Comparison of ENCODE assay signal across 19 cellular contexts in genomic region chr7:43942997-43943701, GRCh38. TPM values are rescaled to one million over a fixed set of nuclear protein-coding genes. Genes with fewer than 3 reads are reported as not detected.
DNase-seq lines count a peak whose midpoint lies in the region; ATAC-seq, FAIRE-seq and TF ChIP-seq lines count a peak whose summit lies in the region.
"Had no signal": no experiment of that assay in that cellular context is flagged by ENCODE, and none has a peak within 500 bp of the region (broad histone marks: within the 10 kb centered on the region; RNA-seq: fewer than 3 reads in every experiment).

No MANE protein-coding gene starts in this region.

- 59 to 76% methylated on average over 3 to 5 of the region's 5 CpGs for WGBS in thyroid gland, 2 donors

- no peaks in the 10 kb centered on the region for H3K36me3 ChIP-seq in cardiac muscle cell
- no peaks in the 10 kb centered on the region for H3K36me3 ChIP-seq in thyroid gland

- TF ChIP-seq CTCF in cardiac muscle cell (IDR thresholded peaks at IDR 0.05; ENCODE audit: low read depth, low read length) (peak; percentile 7), VCaP (conservative IDR thresholded peaks at IDR 0.05) (peak; percentile 58), thyroid gland (IDR thresholded peaks at IDR 0.05) (no peak)

- H3K4me3 ChIP-seq in cardiac muscle cell, result no peak overlapping the region
- no peak overlapping the region for H3K4me3 ChIP-seq in thyroid gland (replicated peaks in 1 of 3)
- H3K4me3 ChIP-seq: vagina had no signal

- ATAC-seq in HG03342 (IDR thresholded peaks at IDR 0.05; ENCODE audit: unreplicated experiment) (no peak), GM19023 (IDR thresholded peaks at IDR 0.05; ENCODE audit: unreplicated experiment) (no peak)
- ATAC-seq: stimulated activated effector memory CD8-positive, alpha-beta T cell treated with anti-CD3 and anti-CD28 coated beads, Interleukin-12 subunit alpha, Interleukin-12 subunit beta, amount 100 ng/mL, for 72 hours had no signal

- intact Hi-C loops in cardiac septum (cut with DNase I) (no loop called here), thyroid gland (cut with DNase I) (no loop called here)

- FAIRE-seq in urothelium cell line (lab: Jason Lieb, UNC), result no peak
- FAIRE-seq: GM12892 had no signal

- H3K9me3 ChIP-seq in cardiac muscle cell (ENCODE audit: low read depth) (no peaks in the 10 kb centered on the region), thyroid gland (no peaks in the 10 kb centered on the region)
- H3K9me3 ChIP-seq: vagina had no signal

- DNase-seq in cardiac muscle cell (ENCODE audit: low read depth in 1 of 2, low spot score in 1 of 2), result no peak
- no peak for DNase-seq in cardiac septum (ENCODE audit: low spot score)
- peak; percentile 45 for DNase-seq in islet precursor cell
- DNase-seq in thyroid gland, result no peak
- DNase-seq in urothelium cell line (ENCODE audit: low spot score), result no peak
- DNase-seq: activated naive CD4-positive, alpha-beta T cell treated with anti-CD3 and anti-CD28 coated beads, Interleukin-2, amount 50 U/mL, for 16 hours; DND-41; mesenchymal stem cell; NCI-H1048; NCI-H446; RPMI8226; stimulated activated CD4-positive, alpha-beta T cell treated with anti-CD3 and anti-CD28 coated beads, Interleukin-2, amount 100 ng/mL, for 48 hours had no signal

- no peak for TF ChIP-seq POLR2A in thyroid gland (IDR thresholded peaks at IDR 0.05)

- H3K27me3 ChIP-seq in cardiac muscle cell, result no peaks in the 10 kb centered on the region
- no peaks in the 10 kb centered on the region for H3K27me3 ChIP-seq in thyroid gland
- H3K27me3 ChIP-seq: vagina had no signal

- H3K4me1 ChIP-seq in cardiac muscle cell (ENCODE audit: low read depth) (no peaks in the 10 kb centered on the region), thyroid gland (no peaks in the 10 kb centered on the region)
- H3K4me1 ChIP-seq: vagina had no signal

- H3K27ac ChIP-seq in cardiac muscle cell (no peak overlapping the region), VCaP (no peak overlapping the region), thyroid gland (no peak overlapping the region)
- H3K27ac ChIP-seq: vagina had no signal

RNA-seq across cellular contexts. Expression of gene UBE2D4, which starts 16.9 kb away (rescaled TPM):
- total RNA-seq in cardiac muscle cell, result 12.7 and 27.3 TPM in 2 replicates
- 16.6 and 22.5 TPM in 2 replicates for polyA plus RNA-seq in cardiac muscle cell
- 34.9 TPM for total RNA-seq in cardiac septum
- 10 to 100 TPM; 28.2 to 50.4 (median 31.1) TPM for total RNA-seq in thyroid gland

RNA-seq across cellular contexts. Expression of gene URGCP, which starts 36.8 kb away (rescaled TPM):
- total RNA-seq in cardiac muscle cell (30.9 and 40.2 TPM in 2 replicates), cardiac septum (40.0 TPM), thyroid gland (10 to 100 TPM; 33.2 to 51.6 (median 41.0) TPM)
- polyA plus RNA-seq in cardiac muscle cell, result 28.3 and 42.7 TPM in 2 replicates

RNA-seq across cellular contexts. Expression of gene SPDYE1, which starts 54.5 kb away (rescaled TPM):
- total RNA-seq in cardiac muscle cell (not detected in 2 replicates), cardiac septum (0.13 TPM), thyroid gland (not detected)
- polyA plus RNA-seq in cardiac muscle cell, result 1.6 and 1.7 TPM in 2 replicates
- total RNA-seq: posterior vena cava, vagina had no signal

Comparison
In these comparisons a context has a peak if more than half of its experiments do, and no peak if none do; other contexts are left out.
1. CTCF ChIP-seq: peak in cardiac muscle cell (single experiment) and VCaP (single experiment); none in thyroid gland (0 of 6).